ENCODE assay signal across 14 cellular contexts in genomic region chr10:98295907-98296306, GRCh38. TPM values are rescaled to one million over a fixed set of nuclear protein-coding genes. Genes with fewer than 3 reads are reported as not detected.
DNase-seq lines count a peak whose midpoint lies in the region; ATAC-seq and TF ChIP-seq lines count a peak whose summit lies in the region.
"Had no signal": no experiment of that assay in that cellular context is flagged by ENCODE, and none has a peak within 500 bp of the region (broad histone marks: within the 10 kb centered on the region; RNA-seq: fewer than 3 reads in every experiment).

No MANE protein-coding gene starts in this region.

- H3K36me3 ChIP-seq in BLaER1 (no peaks in the 10 kb centered on the region), IMR-90 (ENCODE audit: control insufficient read depth, insufficient read depth, low read length) (no peaks in the 10 kb centered on the region), WERI-Rb-1 (no peaks in the 10 kb centered on the region; the same call in 1 of the 2 replicates)
- H3K36me3 ChIP-seq: heart right ventricle, right atrium auricular region, upper lobe of left lung had no signal

- BruUV-seq in IMR-90 (replicated peaks; lab: Mats Ljungman, UMichigan): no TSS peak

- H3K27me3 ChIP-seq in BLaER1 (no peaks in the 10 kb centered on the region), IMR-90 (ENCODE audit: control insufficient read depth, insufficient read depth, low read length) (peaks cover 27% of the 10 kb centered on the region), WERI-Rb-1 (ENCODE audit: insufficient read depth, low read depth, severe bottlenecking) (no peaks in the 10 kb centered on the region)
- H3K27me3 ChIP-seq: right atrium auricular region, upper lobe of left lung had no signal

- peak; percentile 49 for DNase-seq in IMR-90
- DNase-seq in WERI-Rb-1: peak; percentile 61
- peak; percentile 53 for DNase-seq in iris pigment epithelial cell (ENCODE audit: low read depth)
- DNase-seq in NCI-H187 treated with DMSO at 0.1 percent for 48 hours (lab: John Stamatoyannopoulos, UW): no peak
- DNase-seq in stimulated activated naive CD8-positive, alpha-beta T cell treated with anti-CD3 and anti-CD28 coated beads, Interleukin-15, Interleukin-2, amounts not matched to agents 100 U/mL and 50 U/mL, for 24 hours: no peak
- DNase-seq in NCI-H1417 treated with DMSO at 0.1 percent for 48 hours (lab: John Stamatoyannopoulos, UW): no peak
- DNase-seq: cortex of kidney, heart right ventricle, NCI-H2029 treated with DMSO at 0.1 percent for 48 hours, Right ventricle myocardium superior, upper lobe of left lung had no signal

- H4K91ac ChIP-seq in IMR-90 (ENCODE audit: insufficient read depth, low read depth, low read length): no peak overlapping the region

- no peaks in the 10 kb centered on the region for H3K79me1 ChIP-seq in IMR-90 (ENCODE audit: low read depth in 1 of 2, low read length in 2 of 2)

- H2AFZ ChIP-seq in IMR-90 (replicated peaks; ENCODE audit: low read length, poor library complexity): no peak overlapping the region

- POLR2A ChIA-PET in IMR-90 (lab: Charles Lee; ENCODE audit: unreplicated experiment): no interaction called here

- H3K18ac ChIP-seq in IMR-90 (ENCODE audit: low read depth, low read length): no peak overlapping the region

- dilution Hi-C loops in IMR-90 (cut with HindIII; ENCODE audit: low sequenced_read_pairs, unreplicated experiment): no loop called here

- CTCF ChIA-PET in IMR-90 (lab: Yijun Ruan, JAX): interaction anchor here (1.0 kb wide), 1 partner anchor 13 kb away, joined by 4 read pairs; no protein-coding TSS in a partner anchor

- H3K9me3 ChIP-seq in BLaER1 (no peaks in the 10 kb centered on the region), IMR-90 (ENCODE audit: control insufficient read depth, insufficient read depth, low read length) (no peaks in the 10 kb centered on the region), WERI-Rb-1 (ENCODE audit: severe bottlenecking) (no peaks in the 10 kb centered on the region)
- H3K9me3 ChIP-seq: heart right ventricle, right atrium auricular region, upper lobe of left lung had no signal

- no CpG with 5 or more reads among the region's 5 CpGs for WGBS in IMR-90 (ENCODE audit: extremely low coverage in 2 of 2, insufficient read length in 1 of 2), 2 experiments

- no peak overlapping the region for H3K23ac ChIP-seq in IMR-90 (ENCODE audit: low read depth, low read length)

- no peak overlapping the region for H2BK20ac ChIP-seq in IMR-90 (ENCODE audit: low read depth, low read length)

- in situ Hi-C loops in IMR-90 (cut with MboI; ENCODE audit: low sequenced_read_pairs): no loop called here

- H3K9me1 ChIP-seq in IMR-90 (ENCODE audit: insufficient read depth, low read length): no peaks in the 10 kb centered on the region

- no peak overlapping the region for H2BK15ac ChIP-seq in IMR-90 (ENCODE audit: low read depth, low read length)

- H2AK9ac ChIP-seq in IMR-90 (replicated peaks; ENCODE audit: low read depth, low read length, poor library complexity): no peak overlapping the region

- H3K4ac ChIP-seq in IMR-90 (ENCODE audit: low read depth, low read length): no peak overlapping the region

- H3K4me3 ChIP-seq in BLaER1 (no peak overlapping the region), IMR-90 (ENCODE audit: insufficient read depth, low read depth, low read length) (no peak overlapping the region), WERI-Rb-1 (ENCODE audit: low read depth, low read length) (peak overlapping the region; percentile 12; the same call in 1 of the 2 replicates)
- H3K4me3 ChIP-seq: heart right ventricle, right atrium auricular region, upper lobe of left lung had no signal

- peaks cover 66% of the 10 kb centered on the region for H3K4me1 ChIP-seq in BLaER1
- no peaks in the 10 kb centered on the region; the same call in 1 of the 2 replicates for H3K4me1 ChIP-seq in IMR-90 (ENCODE audit: control insufficient read depth, insufficient read depth, low read length)

- TF ChIP-seq CTCF in IMR-90 (conservative IDR thresholded peaks at IDR 0.05; ENCODE audit: low read depth, low read length) (no peak), WERI-Rb-1 (IDR thresholded peaks at IDR 0.05; ENCODE audit: low read depth, low read length) (no peak)

- no peak for TF ChIP-seq POLR2A in IMR-90 (IDR thresholded peaks at IDR 0.05; ENCODE audit: low read depth, low read length)

- H3K4me2 ChIP-seq in BLaER1 (peak overlapping the region; percentile 61), IMR-90 (ENCODE audit: low read depth, low read length) (no peak overlapping the region)

- no peak overlapping the region for H2BK120ac ChIP-seq in IMR-90 (ENCODE audit: low read depth, low read length)

- no peak overlapping the region for H2AK5ac ChIP-seq in IMR-90 (ENCODE audit: low read depth, low read length)

- H4K5ac ChIP-seq in IMR-90 (ENCODE audit: low read depth, low read length): no peak overlapping the region

- intact Hi-C loops in IMR-90 (cut with micrococcal nuclease): no loop called here

- H4K20me1 ChIP-seq in BLaER1: no peaks in the 10 kb centered on the region
- no peaks in the 10 kb centered on the region for H4K20me1 ChIP-seq in IMR-90 (ENCODE audit: insufficient read depth, low read length)

- no peak overlapping the region for H3K56ac ChIP-seq in IMR-90 (ENCODE audit: extremely low read depth, insufficient read depth, low read length)

- H2BK5ac ChIP-seq in IMR-90 (ENCODE audit: low read depth, low read length, poor library complexity, severe bottlenecking): no peak overlapping the region

- ATAC-seq in IMR-90 (ENCODE audit: low read depth) (peak; percentile 67), HG03097 (IDR thresholded peaks at IDR 0.05; ENCODE audit: low FRiP score, unreplicated experiment) (no peak)
- no peak for ATAC-seq in stimulated activated naive CD8-positive, alpha-beta T cell treated with anti-CD3 and anti-CD28 coated beads, Interleukin-15, Interleukin-2, amounts not matched to agents 100 U/mL and 50 U/mL, for 24 hours

- no peak overlapping the region for H3K14ac ChIP-seq in IMR-90 (replicated peaks; ENCODE audit: low read depth, low read length)

- TF ChIP-seq RAD21 in IMR-90 (IDR thresholded peaks at IDR 0.05; ENCODE audit: low read length): no peak

- no peak overlapping the region for H4K8ac ChIP-seq in IMR-90 (ENCODE audit: low read depth in 2 of 2, low read length in 2 of 2)

- H3K27ac ChIP-seq in BLaER1 (peak overlapping the region; percentile 38), IMR-90 (ENCODE audit: insufficient read depth, low read length) (no peak overlapping the region), WERI-Rb-1 (peak overlapping the region; percentile 73)
- H3K27ac ChIP-seq: right atrium auricular region, upper lobe of left lung had no signal

- no peak overlapping the region for H3K9ac ChIP-seq in BLaER1
- H3K9ac ChIP-seq in IMR-90 (ENCODE audit: low read depth, low read length): no peak overlapping the region

TF ChIP-seq in IMR-90, 13 proteins besides CTCF, POLR2A, EP300 and RAD21:
- TF ChIP-seq RCOR1 (IDR thresholded peaks at IDR 0.05; ENCODE audit: insufficient replicate concordance, low read length): no peak
- no peak for TF ChIP-seq FOS (IDR thresholded peaks at IDR 0.05; ENCODE audit: low read depth, low read length)
- TF ChIP-seq MAZ (IDR thresholded peaks at IDR 0.05; ENCODE audit: borderline replicate concordance, low read depth, low read length): no peak
- TF ChIP-seq USF2 (IDR thresholded peaks at IDR 0.05; ENCODE audit: low read depth, low read length): no peak
- no peak for TF ChIP-seq BHLHE40 (IDR thresholded peaks at IDR 0.05; ENCODE audit: low read depth, low read length)
- no peak for TF ChIP-seq SMC3 (IDR thresholded peaks at IDR 0.05; ENCODE audit: low read depth, low read length)
- no peak for TF ChIP-seq ELK1 (IDR thresholded peaks at IDR 0.05; ENCODE audit: borderline replicate concordance, low read depth, low read length)
- no peak for TF ChIP-seq CHD1 (IDR thresholded peaks at IDR 0.05; ENCODE audit: low read depth, low read length)
- TF ChIP-seq NFE2L2 (IDR thresholded peaks at IDR 0.05; ENCODE audit: low read depth, low read length): no peak
- no peak for TF ChIP-seq CEBPB (IDR thresholded peaks at IDR 0.05; ENCODE audit: low read depth, low read length)
- TF ChIP-seq MXI1 (IDR thresholded peaks at IDR 0.05; ENCODE audit: borderline replicate concordance, low read depth, low read length): no peak
- TF ChIP-seq RFX5 (IDR thresholded peaks at IDR 0.05; ENCODE audit: low read depth, low read length): no peak
- TF ChIP-seq MAFK (IDR thresholded peaks at IDR 0.05; ENCODE audit: low read depth, low read length): no peak

RNA-seq across cellular contexts. Expression of gene LOXL4, which starts 27.9 kb away (rescaled TPM):
- total RNA-seq in IMR-90 (2012; rRNA removed): 17.5 and 20.8 TPM in 2 replicates
- polyA plus RNA-seq in IMR-90 (2012; rRNA removed): 24.9 and 26.7 TPM in 2 replicates
- polyA plus RNA-seq in IMR-90 (2012; cell fraction: cytosol; rRNA removed): 26.8 and 38.4 TPM in 2 replicates
- 30.8 and 37.2 TPM in 2 replicates for polyA plus RNA-seq in IMR-90 (2012; cell fraction: nucleus; rRNA removed; ENCODE audit: low replicate concordance)

Comparison
In these comparisons a context has a peak if more than half of its experiments do, and no peak if none do; other contexts are left out.
1. DNase-seq: peak in IMR-90 (single experiment), WERI-Rb-1 (single experiment) and iris pigment epithelial cell (single experiment); none in NCI-H187 treated with DMSO at 0.1 percent for 48 hours (single experiment), stimulated activated naive CD8-positive, alpha-beta T cell treated with anti-CD3 and anti-CD28 coated beads, Interleukin-15, Interleukin-2, amounts not matched to agents 100 U/mL and 50 U/mL, for 24 hours (single experiment) and NCI-H1417 treated with DMSO at 0.1 percent for 48 hours (single experiment).